Comparison of ENCODE assay signal across 26 cellular contexts in the genomic region with DNA sequence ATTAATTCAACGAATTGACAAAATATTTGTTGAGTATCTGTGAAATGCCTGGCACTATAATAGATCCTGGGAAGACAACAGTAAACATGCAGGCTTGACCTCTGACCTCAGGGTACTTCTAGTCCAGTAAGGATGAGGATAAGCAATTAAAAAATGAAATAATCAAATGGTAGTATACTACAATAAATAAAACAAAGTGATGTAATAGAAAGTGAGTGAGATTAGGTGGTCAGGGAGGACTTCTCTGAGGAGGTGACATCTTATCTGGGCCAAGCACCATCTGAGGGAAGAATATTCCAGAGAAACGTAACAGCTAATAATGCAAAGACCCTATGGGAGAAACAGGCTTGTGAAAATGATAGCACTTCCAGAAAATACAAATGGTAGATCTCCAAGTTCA.
"Had no signal": no experiment of that assay in that cellular context is flagged by ENCODE, and none has a peak within 500 bp of the region (broad histone marks: within the 10 kb centered on the region; RNA-seq: fewer than 3 reads in every experiment).

No MANE protein-coding gene starts in this region.

- DNase-seq: colonic mucosa; cortex of kidney; dermis blood vessel endothelial cell; dorsolateral prefrontal cortex; effector CD8-positive, alpha-beta T cell; effector memory CD4-positive, alpha-beta T cell; effector memory CD8-positive, alpha-beta T cell; endodermal cell; erythroblast; esophagus squamous epithelium; foreskin fibroblast; foreskin keratinocyte; foreskin melanocyte; gastrocnemius medialis; glutamatergic neuron; head of caudate nucleus; heart right ventricle had no signal

- H3K4me1 ChIP-seq: colonic mucosa, esophagus muscularis mucosa, gastrocnemius medialis, gastroesophageal sphincter, heart right ventricle had no signal

- H3K4me3 ChIP-seq: colonic mucosa, coronary artery, dorsolateral prefrontal cortex, esophagus muscularis mucosa, esophagus squamous epithelium, gastrocnemius medialis, gastroesophageal sphincter, heart right ventricle had no signal

- H3K27ac ChIP-seq: colonic mucosa, coronary artery, dorsolateral prefrontal cortex, epithelial cell of prostate, esophagus muscularis mucosa, esophagus squamous epithelium, foreskin keratinocyte, gastrocnemius medialis, gastroesophageal sphincter, heart right ventricle had no signal

- H3K9me3 ChIP-seq: colonic mucosa, esophagus muscularis mucosa, esophagus squamous epithelium, gastrocnemius medialis, gastroesophageal sphincter had no signal

- ATAC-seq: effector memory CD8-positive, alpha-beta T cell; esophagus mucosa; foreskin keratinocyte; gastrocnemius medialis; gastroesophageal sphincter; heart right ventricle had no signal

- H3K36me3 ChIP-seq: colonic mucosa, esophagus muscularis mucosa, esophagus squamous epithelium, gastrocnemius medialis, gastroesophageal sphincter, heart right ventricle had no signal

- FAIRE-seq: colon, endometrium, endothelial cell of umbilical vein, frontal cortex had no signal

- H3K27me3 ChIP-seq: colonic mucosa, dorsolateral prefrontal cortex, esophagus muscularis mucosa, esophagus squamous epithelium, foreskin keratinocyte, gastrocnemius medialis, gastroesophageal sphincter had no signal
